13 cellular contexts compared by ENCODE assay signal in genomic region chr11:118785362-118785761, GRCh38. TPM values are rescaled to one million over a fixed set of nuclear protein-coding genes. Genes with fewer than 3 reads are reported as not detected.
DNase-seq lines count a peak whose midpoint lies in the region; ATAC-seq, FAIRE-seq and TF ChIP-seq lines count a peak whose summit lies in the region.
"Had no signal": no experiment of that assay in that cellular context is flagged by ENCODE, and none has a peak within 500 bp of the region (broad histone marks: within the 10 kb centered on the region; RNA-seq: fewer than 3 reads in every experiment).

No MANE protein-coding gene starts in this region.

- H3K27ac ChIP-seq in neutrophil = peak overlapping the region; percentile 21

- FAIRE-seq in bronchial epithelial cell (lab: Jason Lieb, UNC) = no peak

- CTCF ChIA-PET in activated CD8-positive, alpha-beta T cell treated with anti-CD3 and anti-CD28 coated beads for 36 hours (lab: Charles Lee) = interaction anchor here (0.7 to 8.2 kb wide), 5 partner anchors 16 to 171 kb away, joined by 3 to 80 read pairs (median 4); no protein-coding TSS in a partner anchor
- CTCF ChIA-PET in activated CD8-positive, alpha-beta T cell treated with anti-CD3 and anti-CD28 coated beads, Interleukin-2, amount 10 ng/mL, durations not matched to agents 7 days and 5 days (lab: Charles Lee) = interaction anchor here (1.0 to 1.3 kb wide), 4 partner anchors 12 to 145 kb away, joined by 3 to 5 read pairs (median 4); no protein-coding TSS in a partner anchor

- H3K4me3 ChIP-seq in bronchial epithelial cell (ENCODE audit: low read depth, low read length) = no peak overlapping the region
- H3K4me3 ChIP-seq in neutrophil (ENCODE audit: low read depth in 1 of 2, low read length in 1 of 2) = no peak overlapping the region

- H3K27ac Mint-ChIP-seq in activated CD8-positive, alpha-beta T cell treated with anti-CD3 and anti-CD28 coated beads for 36 hours = peak overlapping the region; percentile 100
- H3K27ac Mint-ChIP-seq in activated CD8-positive, alpha-beta T cell treated with anti-CD3 and anti-CD28 coated beads, Interleukin-2, amount 10 ng/mL, durations not matched to agents 7 days and 5 days = no peak overlapping the region
- no peak overlapping the region for H3K27ac Mint-ChIP-seq in activated T-helper 2 cell treated with anti-CD3 and anti-CD28 coated beads, Interferon-gamma antibody, Interleukin-2, Interleukin-4, amounts not matched to agents 10 μg/mL and 5 μg/mL and 100 μg/mL, durations not matched to agents 14 hours and 24 hours and 36 hours
- no peak overlapping the region for H3K27ac Mint-ChIP-seq in endothelial cell (ENCODE audit: unreplicated experiment)

- TF ChIP-seq CTCF in activated CD8-positive, alpha-beta T cell treated with anti-CD3 and anti-CD28 coated beads for 36 hours (IDR thresholded peaks at IDR 0.05) = no peak
- TF ChIP-seq CTCF in bronchial epithelial cell (IDR thresholded peaks at IDR 0.05; ENCODE audit: insufficient read depth, low read length, severe bottlenecking) (no peak), neutrophil (IDR thresholded peaks at IDR 0.05) (no peak), endothelial cell (IDR thresholded peaks at IDR 0.05; ENCODE audit: unreplicated experiment) (no peak)

- H3K4me3 Mint-ChIP-seq in activated CD8-positive, alpha-beta T cell treated with anti-CD3 and anti-CD28 coated beads for 36 hours = peak overlapping the region; percentile 99
- no peak overlapping the region for H3K4me3 Mint-ChIP-seq in activated CD8-positive, alpha-beta T cell treated with anti-CD3 and anti-CD28 coated beads, Interleukin-2, amount 10 ng/mL, durations not matched to agents 7 days and 5 days
- H3K4me3 Mint-ChIP-seq in activated T-helper 2 cell treated with anti-CD3 and anti-CD28 coated beads, Interferon-gamma antibody, Interleukin-2, Interleukin-4, amounts not matched to agents 10 μg/mL and 5 μg/mL and 100 μg/mL, durations not matched to agents 14 hours and 24 hours and 36 hours (ENCODE audit: low read depth) = no peak overlapping the region
- H3K4me3 Mint-ChIP-seq in endothelial cell (ENCODE audit: unreplicated experiment) = no peak overlapping the region

- H3K36me3 Mint-ChIP-seq in activated CD8-positive, alpha-beta T cell treated with anti-CD3 and anti-CD28 coated beads for 36 hours (ENCODE audit: low read depth) = peaks cover 49% of the 10 kb centered on the region
- H3K36me3 Mint-ChIP-seq in activated CD8-positive, alpha-beta T cell treated with anti-CD3 and anti-CD28 coated beads, Interleukin-2, amount 10 ng/mL, durations not matched to agents 7 days and 5 days (ENCODE audit: low read depth) = peaks cover 47% of the 10 kb centered on the region
- peaks cover 62% of the 10 kb centered on the region for H3K36me3 Mint-ChIP-seq in activated T-helper 2 cell treated with anti-CD3 and anti-CD28 coated beads, Interferon-gamma antibody, Interleukin-2, Interleukin-4, amounts not matched to agents 10 μg/mL and 5 μg/mL and 100 μg/mL, durations not matched to agents 14 hours and 24 hours and 36 hours (ENCODE audit: low read depth)
- peaks cover 14% of the 10 kb centered on the region for H3K36me3 Mint-ChIP-seq in endothelial cell (ENCODE audit: low read depth, unreplicated experiment)

- peaks cover 39% of the 10 kb centered on the region for H3K4me1 Mint-ChIP-seq in activated CD8-positive, alpha-beta T cell treated with anti-CD3 and anti-CD28 coated beads for 36 hours (ENCODE audit: low read depth)
- H3K4me1 Mint-ChIP-seq in activated CD8-positive, alpha-beta T cell treated with anti-CD3 and anti-CD28 coated beads, Interleukin-2, amount 10 ng/mL, durations not matched to agents 7 days and 5 days (ENCODE audit: low read depth) = peaks cover 39% of the 10 kb centered on the region
- H3K4me1 Mint-ChIP-seq in activated T-helper 2 cell treated with anti-CD3 and anti-CD28 coated beads, Interferon-gamma antibody, Interleukin-2, Interleukin-4, amounts not matched to agents 10 μg/mL and 5 μg/mL and 100 μg/mL, durations not matched to agents 14 hours and 24 hours and 36 hours (ENCODE audit: low read depth) = peaks cover 32% of the 10 kb centered on the region
- peaks cover 10% of the 10 kb centered on the region for H3K4me1 Mint-ChIP-seq in endothelial cell (ENCODE audit: unreplicated experiment)

- H3K9me3 Mint-ChIP-seq in activated CD8-positive, alpha-beta T cell treated with anti-CD3 and anti-CD28 coated beads for 36 hours = no peaks in the 10 kb centered on the region
- no peaks in the 10 kb centered on the region for H3K9me3 Mint-ChIP-seq in activated CD8-positive, alpha-beta T cell treated with anti-CD3 and anti-CD28 coated beads, Interleukin-2, amount 10 ng/mL, durations not matched to agents 7 days and 5 days (ENCODE audit: insufficient read depth)
- H3K9me3 Mint-ChIP-seq in activated T-helper 2 cell treated with anti-CD3 and anti-CD28 coated beads, Interferon-gamma antibody, Interleukin-2, Interleukin-4, amounts not matched to agents 10 μg/mL and 5 μg/mL and 100 μg/mL, durations not matched to agents 14 hours and 24 hours and 36 hours = no peaks in the 10 kb centered on the region
- H3K9me3 Mint-ChIP-seq in endothelial cell (ENCODE audit: unreplicated experiment) = no peaks in the 10 kb centered on the region
- H3K9me3 Mint-ChIP-seq: memory B cell had no signal

- H3K27me3 ChIP-seq in bronchial epithelial cell (ENCODE audit: control insufficient read depth, insufficient read depth, low read length) (no peaks in the 10 kb centered on the region), neutrophil (no peaks in the 10 kb centered on the region)

- ATAC-seq in activated CD8-positive, alpha-beta T cell treated with anti-CD3 and anti-CD28 coated beads for 36 hours = no peak
- ATAC-seq in activated CD8-positive, alpha-beta T cell treated with anti-CD3 and anti-CD28 coated beads, Interleukin-2, amount 10 ng/mL, durations not matched to agents 7 days and 5 days = no peak

- no peaks in the 10 kb centered on the region for H3K27me3 Mint-ChIP-seq in activated CD8-positive, alpha-beta T cell treated with anti-CD3 and anti-CD28 coated beads for 36 hours
- H3K27me3 Mint-ChIP-seq in activated CD8-positive, alpha-beta T cell treated with anti-CD3 and anti-CD28 coated beads, Interleukin-2, amount 10 ng/mL, durations not matched to agents 7 days and 5 days (ENCODE audit: low read depth) = no peaks in the 10 kb centered on the region
- H3K27me3 Mint-ChIP-seq in activated T-helper 2 cell treated with anti-CD3 and anti-CD28 coated beads, Interferon-gamma antibody, Interleukin-2, Interleukin-4, amounts not matched to agents 10 μg/mL and 5 μg/mL and 100 μg/mL, durations not matched to agents 14 hours and 24 hours and 36 hours (ENCODE audit: low read depth) = no peaks in the 10 kb centered on the region
- H3K27me3 Mint-ChIP-seq in endothelial cell (ENCODE audit: unreplicated experiment) = peaks cover 5% of the 10 kb centered on the region
- H3K27me3 Mint-ChIP-seq: memory B cell had no signal

- no peaks in the 10 kb centered on the region for H3K9me3 ChIP-seq in neutrophil

- H3K36me3 ChIP-seq in bronchial epithelial cell (ENCODE audit: control insufficient read depth, insufficient read depth, low read length) (no peaks in the 10 kb centered on the region), neutrophil (peaks cover 60% of the 10 kb centered on the region)

- peak; percentile 41 for DNase-seq in activated CD8-positive, alpha-beta T cell treated with anti-CD3 and anti-CD28 coated beads for 36 hours
- no peak for DNase-seq in activated CD8-positive, alpha-beta T cell treated with anti-CD3 and anti-CD28 coated beads, Interleukin-2, amount 10 ng/mL, durations not matched to agents 7 days and 5 days
- DNase-seq in M059J (ENCODE audit: low read depth) (peak; percentile 72), bronchial epithelial cell (ENCODE audit: low read depth) (peak; percentile 25), activated gamma-delta T cell (lab: John Stamatoyannopoulos, UW) (no peak), endothelial cell (ENCODE audit: low spot score) (no peak)
- no peak for DNase-seq in activated T-helper 2 cell treated with anti-CD3 and anti-CD28 coated beads, Interferon-gamma antibody, Interleukin-2, Interleukin-4, amounts not matched to agents 10 μg/mL and 5 μg/mL and 100 μg/mL, durations not matched to agents 14 hours and 24 hours and 36 hours (ENCODE audit: low spot score)
- DNase-seq: H7, NCI-H1048, NCI-H524, retina had no signal

- H3K4me1 ChIP-seq in neutrophil (ENCODE audit: control insufficient read depth in 1 of 2, insufficient read depth in 1 of 2, low read depth in 1 of 2, low read length in 1 of 2) = peaks cover 30 to 37% of the 10 kb centered on the region in 2 experiments

- POLR2A ChIA-PET in activated CD8-positive, alpha-beta T cell treated with anti-CD3 and anti-CD28 coated beads for 36 hours (lab: Charles Lee) = interaction anchor here (0.8 to 2.1 kb wide), 5 partner anchors 55 to 212 kb away, joined by 3 to 8 read pairs (median 4); no protein-coding TSS in a partner anchor
- POLR2A ChIA-PET in activated CD8-positive, alpha-beta T cell treated with anti-CD3 and anti-CD28 coated beads, Interleukin-2, amount 10 ng/mL, durations not matched to agents 7 days and 5 days (lab: Charles Lee) = interaction anchor here (0.7 kb wide), 1 partner anchor 71 kb away, joined by 4 read pairs; no protein-coding TSS in a partner anchor

- intact Hi-C loops in activated CD8-positive, alpha-beta T cell treated with anti-CD3 and anti-CD28 coated beads for 36 hours (cut with micrococcal nuclease) = loop anchor here (5.0 kb wide), 1 partner anchor 93 kb away; no protein-coding TSS in a partner anchor
- intact Hi-C loops in activated T-helper 2 cell treated with anti-CD3 and anti-CD28 coated beads, Interferon-gamma antibody, Interleukin-2, Interleukin-4, amounts not matched to agents 10 μg/mL and 5 μg/mL and 100 μg/mL, durations not matched to agents 14 hours and 24 hours and 36 hours (cut with micrococcal nuclease) = no loop called here

RNA-seq across cellular contexts. Expression of gene DDX6, which starts 5.6 kb away (rescaled TPM):
- total RNA-seq in activated CD8-positive, alpha-beta T cell treated with anti-CD3 and anti-CD28 coated beads for 36 hours = 100 to 1,000 TPM; 155 to 158 TPM
- 100 to 1,000 TPM; 143 to 152 TPM for total RNA-seq in activated CD8-positive, alpha-beta T cell treated with anti-CD3 and anti-CD28 coated beads, Interleukin-2, amount 10 ng/mL, durations not matched to agents 7 days and 5 days
- 42.2 and 70.8 TPM in 2 replicates for total RNA-seq in M059J (2014; rRNA removed; shearing (Covaris generic))
- total RNA-seq in bronchial epithelial cell = 87.9 and 91.3 TPM in 2 replicates
- total RNA-seq in activated T-helper 2 cell treated with anti-CD3 and anti-CD28 coated beads, Interferon-gamma antibody, Interleukin-2, Interleukin-4, amounts not matched to agents 10 μg/mL and 5 μg/mL and 100 μg/mL, durations not matched to agents 14 hours and 24 hours and 36 hours = 132 and 135 TPM in 2 replicates
- total RNA-seq in endothelial cell (ENCODE audit: unreplicated experiment) = 165 TPM

Comparison
In these comparisons a context has a peak if more than half of its experiments do, and no peak if none do; other contexts are left out.
1. DNase-seq: peak in activated CD8-positive, alpha-beta T cell treated with anti-CD3 and anti-CD28 coated beads for 36 hours (single experiment), M059J (single experiment) and bronchial epithelial cell (single experiment); none in activated CD8-positive, alpha-beta T cell treated with anti-CD3 and anti-CD28 coated beads, Interleukin-2, amount 10 ng/mL, durations not matched to agents 7 days and 5 days (single experiment), activated gamma-delta T cell (single experiment), activated T-helper 2 cell treated with anti-CD3 and anti-CD28 coated beads, Interferon-gamma antibody, Interleukin-2, Interleukin-4, amounts not matched to agents 10 μg/mL and 5 μg/mL and 100 μg/mL, durations not matched to agents 14 hours and 24 hours and 36 hours (single experiment) and endothelial cell (single experiment).